1 cellular context compared by ENCODE assay signal in genomic region chr10:55233505-55233904, GRCh38.
TF ChIP-seq lines count a peak whose summit lies in the region.

No MANE protein-coding gene starts in this region.

TF ChIP-seq in HepG2, 621 proteins besides CTCF, POLR2A, EP300 and RAD21 (continued from another document):
- TF ChIP-seq HMGXB3 (CRISPR knock-in tag; IDR thresholded peaks at IDR 0.05; ENCODE audit: borderline replicate concordance) = no peak
- TF ChIP-seq SRSF1 (optimal IDR thresholded peaks at IDR 0.05; ENCODE audit: low read depth, low read length) = no peak
- TF ChIP-seq PAX8 (CRISPR knock-in tag; IDR thresholded peaks at IDR 0.05; ENCODE audit: borderline replicate concordance) = no peak
